ENCODE assay signal across 22 cellular contexts in genomic region chr2:134277223-134277622, GRCh38. TPM values are rescaled to one million over a fixed set of nuclear protein-coding genes. Genes with fewer than 3 reads are reported as not detected.
DNase-seq lines count a peak whose midpoint lies in the region; ATAC-seq and TF ChIP-seq lines count a peak whose summit lies in the region.
"Had no signal": no experiment of that assay in that cellular context is flagged by ENCODE, and none has a peak within 500 bp of the region (broad histone marks: within the 10 kb centered on the region; RNA-seq: fewer than 3 reads in every experiment).

No MANE protein-coding gene starts in this region.

- H3K27ac Mint-ChIP-seq in activated CD4-positive, alpha-beta T cell treated with anti-CD3 and anti-CD28 coated beads for 36 hours, result peak overlapping the region; percentile 44
- H3K27ac Mint-ChIP-seq in Calu3 (ENCODE audit: unreplicated experiment) (peak overlapping the region; percentile 53), progenitor cell of endocrine pancreas (peak overlapping the region; percentile 27)
- H3K27ac Mint-ChIP-seq in activated T-helper 17 cell treated with anti-CD3 and anti-CD28 coated beads, Interleukin-2, amount 50 U/mL, for 72 hours, result peak overlapping the region; percentile 77
- no peak overlapping the region for H3K27ac Mint-ChIP-seq in activated T-helper 2 cell treated with anti-CD3 and anti-CD28 coated beads, Interferon-gamma antibody, Interleukin-2, Interleukin-4, amounts not matched to agents 10 μg/mL and 5 μg/mL and 100 μg/mL, durations not matched to agents 14 hours and 24 hours and 36 hours
- H3K27ac Mint-ChIP-seq: GM23338 had no signal

- BruUV-seq in Calu3 (replicated peaks; lab: Mats Ljungman, UMichigan), result no TSS peak

- H3K4me1 ChIP-seq in left ventricle myocardium inferior, result peaks cover 93% of the 10 kb centered on the region
- H3K4me1 ChIP-seq: BE2C had no signal

- no peak for ATAC-seq in activated CD4-positive, alpha-beta T cell treated with anti-CD3 and anti-CD28 coated beads for 36 hours
- ATAC-seq in activated T-helper 17 cell treated with anti-CD3 and anti-CD28 coated beads, Interleukin-2, amount 50 U/mL, for 72 hours (replicated peaks), result peak; percentile 42
- ATAC-seq: HCT116 had no signal

- no peaks in the 10 kb centered on the region for H3K9me3 ChIP-seq in left ventricle myocardium inferior (replicated peaks)
- no peaks in the 10 kb centered on the region for H3K9me3 ChIP-seq in WERI-Rb-1 (ENCODE audit: severe bottlenecking)
- H3K9me3 ChIP-seq: BE2C had no signal

- H3K4me3 ChIP-seq in left ventricle myocardium inferior (no peak overlapping the region), WERI-Rb-1 (ENCODE audit: low read depth, low read length) (no peak overlapping the region)
- H3K4me3 ChIP-seq: GM23338, PC-9 had no signal

- TF ChIP-seq CTCF in Calu3 (IDR thresholded peaks at IDR 0.05; ENCODE audit: unreplicated experiment) (no peak), progenitor cell of endocrine pancreas (IDR thresholded peaks at IDR 0.05; ENCODE audit: unreplicated experiment) (no peak), left ventricle myocardium inferior (IDR thresholded peaks at IDR 0.05; ENCODE audit: borderline replicate concordance) (no peak), WERI-Rb-1 (IDR thresholded peaks at IDR 0.05; ENCODE audit: low read depth, low read length) (no peak)

- no peak overlapping the region for H3K4me3 Mint-ChIP-seq in activated CD4-positive, alpha-beta T cell treated with anti-CD3 and anti-CD28 coated beads for 36 hours
- H3K4me3 Mint-ChIP-seq in Calu3 (ENCODE audit: low read depth, unreplicated experiment), result no peak overlapping the region
- peak overlapping the region; percentile 57 for H3K4me3 Mint-ChIP-seq in activated T-helper 17 cell treated with anti-CD3 and anti-CD28 coated beads, Interleukin-2, amount 50 U/mL, for 72 hours
- H3K4me3 Mint-ChIP-seq in progenitor cell of endocrine pancreas (ENCODE audit: low read depth), result no peak overlapping the region
- H3K4me3 Mint-ChIP-seq in activated T-helper 2 cell treated with anti-CD3 and anti-CD28 coated beads, Interferon-gamma antibody, Interleukin-2, Interleukin-4, amounts not matched to agents 10 μg/mL and 5 μg/mL and 100 μg/mL, durations not matched to agents 14 hours and 24 hours and 36 hours (ENCODE audit: low read depth), result no peak overlapping the region
- H3K4me3 Mint-ChIP-seq: CD8-positive, alpha-beta memory T cell; GM23338 had no signal

- POLR2A ChIA-PET in activated CD4-positive, alpha-beta T cell treated with anti-CD3 and anti-CD28 coated beads for 36 hours (lab: Charles Lee), result no interaction called here

- H3K9me3 Mint-ChIP-seq in activated CD4-positive, alpha-beta T cell treated with anti-CD3 and anti-CD28 coated beads for 36 hours (ENCODE audit: low read depth), result peaks cover 4% of the 10 kb centered on the region
- H3K9me3 Mint-ChIP-seq in Calu3 (ENCODE audit: low read depth, unreplicated experiment) (no peaks in the 10 kb centered on the region), progenitor cell of endocrine pancreas (ENCODE audit: low read depth) (no peaks in the 10 kb centered on the region)
- H3K9me3 Mint-ChIP-seq in activated T-helper 17 cell treated with anti-CD3 and anti-CD28 coated beads, Interleukin-2, amount 50 U/mL, for 72 hours, result no peaks in the 10 kb centered on the region
- H3K9me3 Mint-ChIP-seq in activated T-helper 2 cell treated with anti-CD3 and anti-CD28 coated beads, Interferon-gamma antibody, Interleukin-2, Interleukin-4, amounts not matched to agents 10 μg/mL and 5 μg/mL and 100 μg/mL, durations not matched to agents 14 hours and 24 hours and 36 hours, result no peaks in the 10 kb centered on the region
- H3K9me3 Mint-ChIP-seq: CD8-positive, alpha-beta memory T cell; GM23338 had no signal

- H3K27me3 Mint-ChIP-seq in activated CD4-positive, alpha-beta T cell treated with anti-CD3 and anti-CD28 coated beads for 36 hours, result no peaks in the 10 kb centered on the region
- no peaks in the 10 kb centered on the region for H3K27me3 Mint-ChIP-seq in Calu3 (ENCODE audit: unreplicated experiment)
- H3K27me3 Mint-ChIP-seq in activated T-helper 17 cell treated with anti-CD3 and anti-CD28 coated beads, Interleukin-2, amount 50 U/mL, for 72 hours, result no peaks in the 10 kb centered on the region
- no peaks in the 10 kb centered on the region for H3K27me3 Mint-ChIP-seq in progenitor cell of endocrine pancreas
- peaks cover 46% of the 10 kb centered on the region for H3K27me3 Mint-ChIP-seq in activated T-helper 2 cell treated with anti-CD3 and anti-CD28 coated beads, Interferon-gamma antibody, Interleukin-2, Interleukin-4, amounts not matched to agents 10 μg/mL and 5 μg/mL and 100 μg/mL, durations not matched to agents 14 hours and 24 hours and 36 hours (ENCODE audit: low read depth)

- H3K36me3 ChIP-seq in left ventricle myocardium inferior (no peaks in the 10 kb centered on the region), WERI-Rb-1 (peaks cover 5% of the 10 kb centered on the region; the same call in 1 of the 2 replicates)
- H3K36me3 ChIP-seq: BE2C had no signal

- H3K4me1 Mint-ChIP-seq in activated CD4-positive, alpha-beta T cell treated with anti-CD3 and anti-CD28 coated beads for 36 hours, result peaks cover 48% of the 10 kb centered on the region
- H3K4me1 Mint-ChIP-seq in Calu3 (ENCODE audit: low read depth, unreplicated experiment), result peaks cover 13% of the 10 kb centered on the region
- H3K4me1 Mint-ChIP-seq in activated T-helper 17 cell treated with anti-CD3 and anti-CD28 coated beads, Interleukin-2, amount 50 U/mL, for 72 hours, result peaks cover 53% of the 10 kb centered on the region
- H3K4me1 Mint-ChIP-seq in progenitor cell of endocrine pancreas (ENCODE audit: low read depth), result peaks cover 14% of the 10 kb centered on the region
- peaks cover 7% of the 10 kb centered on the region for H3K4me1 Mint-ChIP-seq in activated T-helper 2 cell treated with anti-CD3 and anti-CD28 coated beads, Interferon-gamma antibody, Interleukin-2, Interleukin-4, amounts not matched to agents 10 μg/mL and 5 μg/mL and 100 μg/mL, durations not matched to agents 14 hours and 24 hours and 36 hours (ENCODE audit: low read depth)

- intact Hi-C loops in activated CD4-positive, alpha-beta T cell treated with anti-CD3 and anti-CD28 coated beads for 36 hours (cut with DNase I, micrococcal nuclease), result no loop called here
- intact Hi-C loops in Calu3 (cut with micrococcal nuclease; ENCODE audit: unreplicated experiment) (no loop called here), left ventricle myocardium inferior (cut with micrococcal nuclease) (no loop called here)
- intact Hi-C loops in activated T-helper 2 cell treated with anti-CD3 and anti-CD28 coated beads, Interferon-gamma antibody, Interleukin-2, Interleukin-4, amounts not matched to agents 10 μg/mL and 5 μg/mL and 100 μg/mL, durations not matched to agents 14 hours and 24 hours and 36 hours (cut with micrococcal nuclease), result no loop called here

- CTCF ChIA-PET in activated CD4-positive, alpha-beta T cell treated with anti-CD3 and anti-CD28 coated beads for 36 hours (lab: Charles Lee), result interaction anchor here (1.0 to 1.4 kb wide), 2 partner anchors 50 to 69 kb away, joined by 3 read pairs; no protein-coding TSS in a partner anchor
- CTCF ChIA-PET in Calu3 (lab: Charles Lee), result no interaction called here

- H3K27me3 ChIP-seq in left ventricle myocardium inferior (ENCODE audit: low read depth) (no peaks in the 10 kb centered on the region), WERI-Rb-1 (ENCODE audit: insufficient read depth, low read depth, severe bottlenecking) (no peaks in the 10 kb centered on the region)
- H3K27me3 ChIP-seq: BE2C had no signal

- no peak for DNase-seq in activated CD4-positive, alpha-beta T cell treated with anti-CD3 and anti-CD28 coated beads for 36 hours
- DNase-seq in activated CD4-positive, alpha-beta T cell treated with anti-CD3 and anti-CD28 coated beads, Interleukin-2, amount 50 U/mL, for 1 hour, result no peak
- no peak for DNase-seq in Calu3
- DNase-seq in progenitor cell of endocrine pancreas (ENCODE audit: low spot score, unreplicated experiment), result no peak
- no peak for DNase-seq in left ventricle myocardium inferior
- DNase-seq in WERI-Rb-1, result no peak
- DNase-seq in activated T-helper 2 cell treated with anti-CD3 and anti-CD28 coated beads, Interferon-gamma antibody, Interleukin-2, Interleukin-4, amounts not matched to agents 10 μg/mL and 5 μg/mL and 100 μg/mL, durations not matched to agents 14 hours and 24 hours and 36 hours (ENCODE audit: low spot score), result no peak
- DNase-seq: 8988T; BE2C; CD8-positive, alpha-beta memory T cell; DMS79; NCI-H1105 treated with DMSO at 0.1 percent for 48 hours; NCI-H1694 treated with DMSO at 0.1 percent for 48 hours; NCI-H2107; NCI-H510A; NCI-H774; PC-9; SIG-M5 had no signal

- peaks cover 31% of the 10 kb centered on the region for H3K36me3 Mint-ChIP-seq in activated CD4-positive, alpha-beta T cell treated with anti-CD3 and anti-CD28 coated beads for 36 hours (ENCODE audit: low read depth)
- H3K36me3 Mint-ChIP-seq in Calu3 (ENCODE audit: insufficient read depth, unreplicated experiment), result no peaks in the 10 kb centered on the region
- H3K36me3 Mint-ChIP-seq in activated T-helper 17 cell treated with anti-CD3 and anti-CD28 coated beads, Interleukin-2, amount 50 U/mL, for 72 hours (ENCODE audit: low read depth), result peaks cover 79% of the 10 kb centered on the region
- H3K36me3 Mint-ChIP-seq in progenitor cell of endocrine pancreas (ENCODE audit: insufficient read depth), result peaks cover 13% of the 10 kb centered on the region
- H3K36me3 Mint-ChIP-seq in activated T-helper 2 cell treated with anti-CD3 and anti-CD28 coated beads, Interferon-gamma antibody, Interleukin-2, Interleukin-4, amounts not matched to agents 10 μg/mL and 5 μg/mL and 100 μg/mL, durations not matched to agents 14 hours and 24 hours and 36 hours (ENCODE audit: low read depth), result no peaks in the 10 kb centered on the region

- H3K27ac ChIP-seq in left ventricle myocardium inferior (replicated peaks) (no peak overlapping the region), WERI-Rb-1 (no peak overlapping the region)
- H3K27ac ChIP-seq: PC-9, RWPE1 had no signal

RNA-seq across cellular contexts. Expression of gene MGAT5, which starts 23.4 kb away (rescaled TPM):
- 10 to 100 TPM; 22.2 to 25.7 TPM for total RNA-seq in activated CD4-positive, alpha-beta T cell treated with anti-CD3 and anti-CD28 coated beads for 36 hours
- total RNA-seq in Calu3 (2022) (112 and 129 TPM in 2 replicates), progenitor cell of endocrine pancreas (106 and 110 TPM in 2 replicates), left ventricle myocardium inferior (98.7 TPM)
- total RNA-seq in activated T-helper 17 cell treated with anti-CD3 and anti-CD28 coated beads, Interleukin-2, amount 50 U/mL, for 72 hours, result 10 to 100 TPM; 53.0 to 53.1 TPM
- total RNA-seq in activated T-helper 2 cell treated with anti-CD3 and anti-CD28 coated beads, Interferon-gamma antibody, Interleukin-2, Interleukin-4, amounts not matched to agents 10 μg/mL and 5 μg/mL and 100 μg/mL, durations not matched to agents 14 hours and 24 hours and 36 hours, result 14.0 and 14.1 TPM in 2 replicates
